In genomic region chr22:17106785-17107546, GRCh38 we compare ENCODE assay signal across 11 cellular contexts. TPM values are rescaled to one million over a fixed set of nuclear protein-coding genes. Genes with fewer than 3 reads are reported as not detected.
A peak's percentile ranks its signal among the peaks of the same experiment; 100 is the strongest.
DNase-seq lines count a peak whose midpoint lies in the region; TF ChIP-seq lines count a peak whose summit lies in the region.
"Had no signal": no experiment of that assay in that cellular context is flagged by ENCODE, and none has a peak within 500 bp of the region (broad histone marks: within the 10 kb centered on the region; RNA-seq: fewer than 3 reads in every experiment).

No MANE protein-coding gene starts in this region.

- intact Hi-C loops in sigmoid colon (cut with DNase I): no loop called here

- no peak for TF ChIP-seq EP300 in sigmoid colon (IDR thresholded peaks at IDR 0.05)

- no peak overlapping the region for H3K4me3 ChIP-seq in sigmoid colon
- H3K4me3 ChIP-seq: body of pancreas had no signal

- H3K9me3 ChIP-seq in sigmoid colon: no peaks in the 10 kb centered on the region
- H3K9me3 ChIP-seq: body of pancreas had no signal

- no peak for TF ChIP-seq POLR2A in sigmoid colon (IDR thresholded peaks at IDR 0.05)

- H3K4me1 ChIP-seq in sigmoid colon: no peaks in the 10 kb centered on the region
- H3K4me1 ChIP-seq: body of pancreas had no signal

- no peak for TF ChIP-seq CTCF in sigmoid colon (IDR thresholded peaks at IDR 0.05)

- peaks cover 0 to 67% (median 18%) of the 10 kb centered on the region in 4 donors for H3K36me3 ChIP-seq in sigmoid colon

- 55 to 79% methylated on average over 15 of the region's 15 CpGs for WGBS in sigmoid colon, 2 donors

- peak; percentile 37 for DNase-seq in activated CD4-positive, alpha-beta T cell treated with anti-CD3 and anti-CD28 coated beads for 48 hours
- DNase-seq in activated CD4-positive, alpha-beta T cell treated with anti-CD3 and anti-CD28 coated beads for 4 hours: no peak
- DNase-seq in SKM-1 (lab: John Stamatoyannopoulos, UW; ENCODE audit: unreplicated experiment) (peak; percentile 97), sigmoid colon (peak; percentile 59), HT-29 (ENCODE audit: low spot score) (no peak), retina (no peak)
- DNase-seq in stimulated activated CD4-positive, alpha-beta T cell treated with anti-CD3 and anti-CD28 coated beads, Interleukin-1b, Interleukin-23, amount 100 ng/mL, for 48 hours: no peak
- DNase-seq: body of pancreas, foreskin melanocyte, T1000 had no signal

- H3K27me3 ChIP-seq in sigmoid colon: no peaks in the 10 kb centered on the region
- H3K27me3 ChIP-seq: body of pancreas had no signal

- H3K27ac ChIP-seq in cingulate gyrus (ENCODE audit: low read depth, low read length) (peak overlapping the region; percentile 54), sigmoid colon (peak overlapping the region in 1 of 4 donors; percentile 14)

RNA-seq across cellular contexts. Expression of gene TMEM121B, which starts 14.2 kb away (rescaled TPM):
- total RNA-seq in sigmoid colon: under 1 TPM in 3 of 4 donors, not detected in 1; 0.36 to 0.54 (median 0.49) TPM
- polyA plus RNA-seq in sigmoid colon: under 1 TPM in 1 of 3 donors, not detected in 2; 0.17 TPM
- total RNA-seq in HT-29 (2014; rRNA removed; shearing (Covaris generic)): 0.05 TPM in 1 of 2 replicates, not detected in the other

RNA-seq across cellular contexts. Expression of gene IL17RA, which starts 22.2 kb away (rescaled TPM):
- total RNA-seq in sigmoid colon: 1 to 10 TPM; 7.5 to 8.6 (median 8.4) TPM
- polyA plus RNA-seq in sigmoid colon: 10 to 100 TPM in 1 of 3 donors, 1 to 10 TPM in 2; 1.2 to 10.4 (median 3.9) TPM
- total RNA-seq in HT-29 (2014; rRNA removed; shearing (Covaris generic)): 3.8 and 4.3 TPM in 2 replicates

RNA-seq across cellular contexts. Expression of gene HDHD5, which starts 52.1 kb away (rescaled TPM):
- 10 to 100 TPM; 26.7 to 39.3 (median 34.4) TPM for total RNA-seq in sigmoid colon
- 10 to 100 TPM; 27.0 to 49.0 (median 33.5) TPM for polyA plus RNA-seq in sigmoid colon
- 65.3 and 74.3 TPM in 2 replicates for total RNA-seq in HT-29 (2014; rRNA removed; shearing (Covaris generic))

Comparison
In these comparisons a context has a peak if more than half of its experiments do, and no peak if none do; other contexts are left out.
1. DNase-seq: peak in activated CD4-positive, alpha-beta T cell treated with anti-CD3 and anti-CD28 coated beads for 48 hours (single experiment), SKM-1 (single experiment) and sigmoid colon (single experiment); none in activated CD4-positive, alpha-beta T cell treated with anti-CD3 and anti-CD28 coated beads for 4 hours (0 of 2), HT-29 (single experiment), stimulated activated CD4-positive, alpha-beta T cell treated with anti-CD3 and anti-CD28 coated beads, Interleukin-1b, Interleukin-23, amount 100 ng/mL, for 48 hours (single experiment) and retina (single experiment).